Comparison of ENCODE assay signal across 10 cellular contexts in genomic region chr1:38718031-38718430, GRCh38.
"Had no signal": no experiment of that assay in that cellular context is flagged by ENCODE, and none has a peak within 500 bp of the region (broad histone marks: within the 10 kb centered on the region; RNA-seq: fewer than 3 reads in every experiment).

No MANE protein-coding gene starts in this region.

- H3K27ac ChIP-seq: GM23248, HL-60 had no signal

- H3K9me3 Mint-ChIP-seq: IgD-negative memory B cell had no signal

- H3K4me3 Mint-ChIP-seq: HFFc6, IgD-negative memory B cell had no signal

- ATAC-seq: HCT116, HepG2 had no signal

- H3K4me3 ChIP-seq: GM23248, HAP-1 had no signal

- H3K9me3 ChIP-seq: HAP-1 had no signal

- DNase-seq: GM23248, GOT3, H7, HFFc6, KBM-7 had no signal

- H3K27ac Mint-ChIP-seq: HFFc6, IgD-negative memory B cell had no signal

- H3K9ac ChIP-seq: GM23248 had no signal

- H3K36me3 ChIP-seq: HAP-1 had no signal
